8 cellular contexts compared by ENCODE assay signal in the genomic region with DNA sequence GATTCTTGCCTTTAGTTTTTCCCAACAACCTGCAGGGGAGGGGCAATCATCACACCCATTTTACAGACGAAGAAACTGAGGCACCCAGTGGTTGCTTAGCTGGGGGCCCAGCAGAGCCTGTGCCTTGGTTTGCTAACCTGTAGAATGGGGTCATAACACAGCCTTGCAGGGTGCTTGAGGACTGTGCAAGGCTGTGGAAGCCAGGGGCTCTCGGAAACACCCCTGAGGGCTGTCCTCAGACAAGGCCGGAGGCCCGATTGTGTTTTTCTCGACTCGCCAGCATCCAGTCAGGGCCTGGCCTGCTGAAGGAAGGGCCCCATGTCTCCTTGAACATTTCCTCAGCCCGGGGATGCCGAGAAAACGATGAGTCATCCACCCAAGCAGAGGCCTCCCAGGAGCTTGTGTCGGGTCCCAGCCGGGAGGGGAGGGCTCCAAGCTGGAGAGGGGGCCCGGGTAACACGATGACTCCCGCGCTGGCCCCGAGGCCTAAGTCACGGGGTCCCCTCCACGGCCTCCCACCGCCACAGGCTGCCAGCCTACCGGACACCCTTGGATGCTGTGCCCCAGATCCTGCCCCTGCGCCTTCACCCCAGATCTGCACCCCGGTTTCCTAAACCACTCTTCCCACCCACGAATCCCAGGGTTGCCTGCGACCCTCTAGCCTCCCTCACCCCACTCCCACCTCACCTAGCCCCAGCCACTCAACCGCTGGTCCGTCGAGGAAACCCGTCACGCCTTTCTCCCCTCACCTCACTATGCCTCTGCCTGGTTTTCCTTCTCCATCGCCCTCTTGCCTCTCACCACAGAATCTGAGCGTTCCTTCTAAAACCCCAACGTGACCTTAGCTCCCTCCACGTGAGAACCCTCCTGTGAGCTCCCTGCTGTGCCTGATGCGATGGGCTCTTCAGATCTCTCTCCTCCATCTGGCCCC. TPM values are rescaled to one million over a fixed set of nuclear protein-coding genes. Genes with fewer than 3 reads are reported as not detected.
DNase-seq lines count a peak whose midpoint lies in the region; ATAC-seq and TF ChIP-seq lines count a peak whose summit lies in the region.
"Had no signal": no experiment of that assay in that cellular context is flagged by ENCODE, and none has a peak within 500 bp of the region (broad histone marks: within the 10 kb centered on the region; RNA-seq: fewer than 3 reads in every experiment).

No MANE protein-coding gene starts in this region.

- H3K27ac ChIP-seq in SJSA1: peak overlapping the region; percentile 27

- H3K4me1 ChIP-seq in SJSA1 (replicated peaks): peaks cover 24% of the 10 kb centered on the region

- no peaks in the 10 kb centered on the region for H3K36me3 Mint-ChIP-seq in chondrocyte (ENCODE audit: low read depth)
- H3K36me3 Mint-ChIP-seq: naive B cell had no signal

- ATAC-seq in omental fat pad (ENCODE audit: low FRiP score): peak; percentile 52
- ATAC-seq in HG02970 (IDR thresholded peaks at IDR 0.05; ENCODE audit: low FRiP score, unreplicated experiment): no peak

- H3K36me3 ChIP-seq in SJSA1: no peaks in the 10 kb centered on the region

- DNase-seq in HEK293T (ENCODE audit: extremely low spot score): peak; percentile 43
- peak; percentile 84 to 91 for DNase-seq in SJSA1 (ENCODE audit: low read depth in 1 of 2, low spot score in 2 of 2)
- DNase-seq in chondrocyte (ENCODE audit: low spot score): peak; percentile 90
- DNase-seq in omental fat pad (ENCODE audit: low spot score): no peak
- DNase-seq in GM20000 (ENCODE audit: low spot score): no peak
- DNase-seq in ecto neural progenitor cell (ENCODE audit: low spot score): no peak
- DNase-seq: naive B cell had no signal

- H3K27me3 Mint-ChIP-seq in chondrocyte (ENCODE audit: low read depth): no peaks in the 10 kb centered on the region

- CTCF ChIA-PET in HEK293T (lab: Yijun Ruan, JAX): no interaction called here

- no peaks in the 10 kb centered on the region for H3K27me3 ChIP-seq in SJSA1 (replicated peaks)

- peaks cover 29% of the 10 kb centered on the region for H3K4me1 Mint-ChIP-seq in chondrocyte (ENCODE audit: low read depth)

- no peaks in the 10 kb centered on the region for H3K9me3 ChIP-seq in SJSA1 (replicated peaks)

- H3K27ac Mint-ChIP-seq in chondrocyte (ENCODE audit: unreplicated experiment): no peak overlapping the region
- H3K27ac Mint-ChIP-seq: naive B cell had no signal

- H3K4me3 Mint-ChIP-seq in chondrocyte (ENCODE audit: unreplicated experiment): no peak overlapping the region
- H3K4me3 Mint-ChIP-seq: naive B cell had no signal

- TF ChIP-seq CTCF in chondrocyte (IDR thresholded peaks at IDR 0.05) (no peak), omental fat pad (IDR thresholded peaks at IDR 0.05) (no peak), GM20000 (IDR thresholded peaks at IDR 0.05; ENCODE audit: extremely low read depth, missing control alignments) (no peak)

- H3K9me3 Mint-ChIP-seq in chondrocyte (ENCODE audit: low read depth): no peaks in the 10 kb centered on the region
- H3K9me3 Mint-ChIP-seq: naive B cell had no signal

- POLR2A ChIA-PET in HEK293T (lab: Yijun Ruan, JAX): no interaction called here

- no peak overlapping the region for H3K4me3 ChIP-seq in SJSA1

TF ChIP-seq in HEK293T, 16 proteins besides CTCF, POLR2A, EP300 and RAD21:
- TF ChIP-seq ZNF384 (IDR thresholded peaks at IDR 0.05): no peak

RNA-seq across cellular contexts. Expression of gene NOL4L, which starts 10.6 kb away (rescaled TPM):
- total RNA-seq in SJSA1 (2014; rRNA removed; shearing (Covaris generic)): 11.4 and 13.4 TPM in 2 replicates
- total RNA-seq in chondrocyte (37.7 to 42.7 TPM (median 40.0 TPM) in 3 replicates), omental fat pad (10 to 100 TPM in 3 of 4 donors, 1 to 10 TPM in 1; 6.8 to 15.3 (median 13.6) TPM)

Comparison
In these comparisons a context has a peak if more than half of its experiments do, and no peak if none do; other contexts are left out.
1. DNase-seq: peak in HEK293T (single experiment), SJSA1 (2 of 2) and chondrocyte (single experiment); none in omental fat pad (single experiment), GM20000 (single experiment) and ecto neural progenitor cell (single experiment).